In the genomic region with DNA sequence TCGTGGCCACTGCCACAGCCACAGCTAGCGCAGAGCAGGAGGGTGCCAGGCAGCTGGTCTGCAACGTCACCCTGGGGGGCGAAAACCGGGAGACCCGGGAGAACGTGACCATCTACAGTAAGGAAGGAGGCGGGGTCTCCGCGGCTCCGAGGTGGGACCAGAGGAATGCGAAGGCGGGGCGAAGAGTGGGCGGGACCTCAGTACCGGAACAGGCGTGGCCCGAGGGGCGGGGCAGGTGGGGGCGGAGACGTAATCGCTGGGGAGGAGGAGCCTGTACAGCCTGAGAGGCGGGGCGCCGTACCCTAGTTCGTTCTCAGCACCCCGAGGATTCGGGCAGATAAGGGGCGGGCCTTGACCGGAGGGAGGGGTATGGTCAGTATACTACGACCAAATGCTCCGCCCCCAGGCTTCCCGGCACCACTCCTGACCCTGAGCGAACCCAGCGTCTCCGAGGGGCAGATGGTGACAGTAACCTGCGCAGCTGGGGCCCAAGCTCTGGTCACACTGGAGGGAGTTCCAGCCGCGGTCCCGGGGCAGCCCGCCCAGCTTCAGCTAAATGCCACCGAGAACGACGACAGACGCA, we compare ENCODE assay signal across 8 cellular contexts. TPM values are rescaled to one million over a fixed set of nuclear protein-coding genes. Genes with fewer than 3 reads are reported as not detected.
A peak's percentile ranks its signal among the peaks of the same experiment; 100 is the strongest.
DNase-seq lines count a peak whose midpoint lies in the region; ATAC-seq and TF ChIP-seq lines count a peak whose summit lies in the region.

No MANE protein-coding gene starts in this region.

- peak overlapping the region; percentile 55 for H3K4me3 ChIP-seq in GM12864 (ENCODE audit: low read depth, low read length)

- H3K9me3 Mint-ChIP-seq in activated naive CD4-positive, alpha-beta T cell treated with anti-CD3 and anti-CD28 coated beads, Interleukin-2, amount 10 ng/mL, durations not matched to agents 7 days and 5 days, result peaks cover 2% of the 10 kb centered on the region

- peaks cover 18% of the 10 kb centered on the region for H3K36me3 Mint-ChIP-seq in activated naive CD4-positive, alpha-beta T cell treated with anti-CD3 and anti-CD28 coated beads, Interleukin-2, amount 10 ng/mL, durations not matched to agents 7 days and 5 days

- DNase-seq in GM12864 (ENCODE audit: low read depth) (peak; percentile 53), SHP77 (lab: John Stamatoyannopoulos, UW) (peak; percentile 72 to 88), Right ventricle myocardium superior (peak; percentile 88), posterior cingulate gyrus (peak in 8 of 10 donors; percentile 43 to 95 (median 65)), NCI-H1092 (lab: John Stamatoyannopoulos, UW) (no peak)
- peak; percentile 75 for DNase-seq in activated naive CD4-positive, alpha-beta T cell treated with anti-CD3 and anti-CD28 coated beads, Interleukin-2, amount 10 ng/mL, durations not matched to agents 7 days and 5 days

- peaks cover 72% of the 10 kb centered on the region for H3K4me1 Mint-ChIP-seq in activated naive CD4-positive, alpha-beta T cell treated with anti-CD3 and anti-CD28 coated beads, Interleukin-2, amount 10 ng/mL, durations not matched to agents 7 days and 5 days

- intact Hi-C loops in Right ventricle myocardium superior (cut with DNase I) (no loop called here), posterior cingulate gyrus (cut with DNase I) (no loop called here)

- H3K4me3 Mint-ChIP-seq in activated naive CD4-positive, alpha-beta T cell treated with anti-CD3 and anti-CD28 coated beads, Interleukin-2, amount 10 ng/mL, durations not matched to agents 7 days and 5 days, result peak overlapping the region; percentile 54

- ATAC-seq in HG03097 (IDR thresholded peaks at IDR 0.05; ENCODE audit: low FRiP score, unreplicated experiment), result peak; percentile 36
- peak; percentile 68 for ATAC-seq in Right ventricle myocardium superior (ENCODE audit: poor library complexity)
- no peak for ATAC-seq in GM18868 (IDR thresholded peaks at IDR 0.05; ENCODE audit: unreplicated experiment)

- no peak for TF ChIP-seq CTCF in GM12864 (IDR thresholded peaks at IDR 0.05; ENCODE audit: low read depth, low read length, missing control alignments)

- peak overlapping the region; percentile 68 for H3K27ac Mint-ChIP-seq in activated naive CD4-positive, alpha-beta T cell treated with anti-CD3 and anti-CD28 coated beads, Interleukin-2, amount 10 ng/mL, durations not matched to agents 7 days and 5 days

- peaks cover 100% of the 10 kb centered on the region for H3K27me3 Mint-ChIP-seq in activated naive CD4-positive, alpha-beta T cell treated with anti-CD3 and anti-CD28 coated beads, Interleukin-2, amount 10 ng/mL, durations not matched to agents 7 days and 5 days

- CTCF ChIA-PET in activated naive CD4-positive, alpha-beta T cell treated with anti-CD3 and anti-CD28 coated beads, Interleukin-2, amount 10 ng/mL, durations not matched to agents 7 days and 5 days (lab: Charles Lee), result interaction anchor here (0.6 to 2.2 kb wide), 4 partner anchors 22 to 96 kb away, joined by 3 to 20 read pairs (median 7); partner anchors contain the start of gene ICAM1

RNA-seq across cellular contexts. Expression of gene ICAM5, which starts 2.5 kb away (rescaled TPM):
- total RNA-seq in Right ventricle myocardium superior, result 0.11 TPM

RNA-seq across cellular contexts. Expression of gene ICAM4, which starts 5.5 kb away (rescaled TPM):
- 0.46 TPM for total RNA-seq in Right ventricle myocardium superior

RNA-seq across cellular contexts. Expression of gene ZGLP1, which starts 17.3 kb away (rescaled TPM):
- 0.91 TPM for total RNA-seq in Right ventricle myocardium superior

RNA-seq across cellular contexts. Expression of gene ICAM1, which starts 21.4 kb away (rescaled TPM):
- 6.4 TPM for total RNA-seq in Right ventricle myocardium superior

RNA-seq across cellular contexts. Expression of gene FDX2, which starts 23.5 kb away (rescaled TPM):
- 19.8 TPM for total RNA-seq in Right ventricle myocardium superior
